ENCODE assay signal across 9 cellular contexts in the genomic region with DNA sequence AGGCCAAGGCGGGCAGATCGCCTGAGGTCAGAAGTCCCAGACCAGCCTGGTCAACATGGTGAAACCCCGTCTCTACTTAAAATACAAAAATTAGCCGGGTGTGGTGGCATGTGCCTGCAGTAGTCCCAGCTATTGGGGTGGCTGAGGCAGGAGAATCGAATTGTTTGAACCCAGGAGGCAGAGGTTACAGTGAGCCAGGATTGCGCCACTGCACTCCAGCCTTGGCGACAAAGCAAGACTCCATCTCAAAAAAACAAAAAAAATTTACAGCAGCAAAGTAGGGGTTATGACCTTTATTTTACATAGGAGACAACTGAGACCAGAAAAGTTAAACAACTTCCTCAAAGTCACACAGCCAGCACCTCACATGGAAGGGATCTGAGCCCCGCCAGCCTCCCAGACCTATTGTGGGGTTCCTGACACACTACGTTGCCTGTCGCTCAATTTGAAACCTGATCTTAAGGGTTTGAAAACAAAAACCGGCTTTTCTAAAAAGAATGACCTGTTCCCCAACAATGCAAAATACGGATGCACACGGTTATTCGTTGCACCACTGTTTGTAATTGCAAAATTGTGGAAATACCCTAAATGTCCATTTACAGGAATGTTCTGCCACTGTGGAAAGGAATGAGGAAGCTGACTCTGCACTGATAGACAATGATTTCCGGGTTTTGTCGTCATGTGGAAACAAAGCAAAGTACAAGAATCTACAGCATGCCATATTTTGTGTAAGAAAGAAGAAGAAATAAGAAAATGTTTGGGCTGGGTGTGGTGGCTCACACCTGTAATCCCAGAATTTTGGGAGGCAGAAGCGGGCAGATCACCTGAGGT.
A peak's percentile ranks its signal among the peaks of the same experiment; 100 is the strongest.
DNase-seq lines count a peak whose midpoint lies in the region; ATAC-seq lines count a peak whose summit lies in the region.
"Had no signal": no experiment of that assay in that cellular context is flagged by ENCODE, and none has a peak within 500 bp of the region (broad histone marks: within the 10 kb centered on the region; RNA-seq: fewer than 3 reads in every experiment).

No MANE protein-coding gene starts in this region.

- DNase-seq in CD1c-positive myeloid dendritic cell (ENCODE audit: extremely low spot score) (peak; percentile 96), NOMO-1 treated with DMSO at 0.1 percent for 48 hours (lab: John Stamatoyannopoulos, UW; ENCODE audit: unreplicated experiment) (peak; percentile 74), epithelial cell of prostate (ENCODE audit: low read depth, low spot score) (peak; percentile 90), myocyte (ENCODE audit: low read depth) (peak; percentile 25), SJCRH30 (no peak)
- DNase-seq in stimulated activated naive CD8-positive, alpha-beta T cell treated with anti-CD3 and anti-CD28 coated beads, Interleukin-15, Interleukin-2, amounts not matched to agents 100 U/mL and 50 U/mL, for 24 hours: no peak
- no peak for DNase-seq in activated naive CD8-positive, alpha-beta T cell treated with anti-CD3 and anti-CD28 coated beads, Interleukin-2, amount 50 U/mL, for 24 hours
- DNase-seq: psoas muscle had no signal

- peaks cover 12% of the 10 kb centered on the region for H3K27me3 Mint-ChIP-seq in activated naive CD8-positive, alpha-beta T cell treated with anti-CD3 and anti-CD28 coated beads, Interleukin-2, amount 50 U/mL, for 24 hours

- no peaks in the 10 kb centered on the region for H3K4me1 ChIP-seq in SJCRH30
- H3K4me1 ChIP-seq: psoas muscle had no signal

- no peak overlapping the region for H3K4me3 ChIP-seq in SJCRH30
- H3K4me3 ChIP-seq: psoas muscle had no signal

- H3K4me3 Mint-ChIP-seq in activated naive CD8-positive, alpha-beta T cell treated with anti-CD3 and anti-CD28 coated beads, Interleukin-2, amount 50 U/mL, for 24 hours: no peak overlapping the region

- H3K27ac ChIP-seq in epithelial cell of prostate (peak overlapping the region; percentile 86), SJCRH30 (no peak overlapping the region)
- H3K27ac ChIP-seq: psoas muscle had no signal

- H3K36me3 Mint-ChIP-seq in activated naive CD8-positive, alpha-beta T cell treated with anti-CD3 and anti-CD28 coated beads, Interleukin-2, amount 50 U/mL, for 24 hours (ENCODE audit: low read depth): no peaks in the 10 kb centered on the region

- ATAC-seq in stimulated activated naive CD8-positive, alpha-beta T cell treated with anti-CD3 and anti-CD28 coated beads, Interleukin-15, Interleukin-2, amounts not matched to agents 100 U/mL and 50 U/mL, for 24 hours: no peak
- ATAC-seq in activated naive CD8-positive, alpha-beta T cell treated with anti-CD3 and anti-CD28 coated beads, Interleukin-2, amount 50 U/mL, for 24 hours: no peak
- no peak for ATAC-seq in HG03457 (IDR thresholded peaks at IDR 0.05; ENCODE audit: unreplicated experiment)

- H3K9me3 ChIP-seq in SJCRH30 (replicated peaks): no peaks in the 10 kb centered on the region
- H3K9me3 ChIP-seq: psoas muscle had no signal

- H3K27me3 ChIP-seq in SJCRH30: peaks cover 14% of the 10 kb centered on the region

- H3K4me1 Mint-ChIP-seq in activated naive CD8-positive, alpha-beta T cell treated with anti-CD3 and anti-CD28 coated beads, Interleukin-2, amount 50 U/mL, for 24 hours: peaks cover 2% of the 10 kb centered on the region

- no peaks in the 10 kb centered on the region for H3K36me3 ChIP-seq in SJCRH30

- no peaks in the 10 kb centered on the region for H3K9me3 Mint-ChIP-seq in activated naive CD8-positive, alpha-beta T cell treated with anti-CD3 and anti-CD28 coated beads, Interleukin-2, amount 50 U/mL, for 24 hours

- H3K27ac Mint-ChIP-seq in activated naive CD8-positive, alpha-beta T cell treated with anti-CD3 and anti-CD28 coated beads, Interleukin-2, amount 50 U/mL, for 24 hours: no peak overlapping the region

Comparison
In these comparisons a context has a peak if more than half of its experiments do, and no peak if none do; other contexts are left out.
1. DNase-seq: peak in CD1c-positive myeloid dendritic cell (single experiment), NOMO-1 treated with DMSO at 0.1 percent for 48 hours (single experiment), epithelial cell of prostate (single experiment) and myocyte (single experiment); none in SJCRH30 (0 of 2), stimulated activated naive CD8-positive, alpha-beta T cell treated with anti-CD3 and anti-CD28 coated beads, Interleukin-15, Interleukin-2, amounts not matched to agents 100 U/mL and 50 U/mL, for 24 hours (single experiment) and activated naive CD8-positive, alpha-beta T cell treated with anti-CD3 and anti-CD28 coated beads, Interleukin-2, amount 50 U/mL, for 24 hours (single experiment).